Comparison of ENCODE assay signal across 10 cellular contexts in the genomic region with DNA sequence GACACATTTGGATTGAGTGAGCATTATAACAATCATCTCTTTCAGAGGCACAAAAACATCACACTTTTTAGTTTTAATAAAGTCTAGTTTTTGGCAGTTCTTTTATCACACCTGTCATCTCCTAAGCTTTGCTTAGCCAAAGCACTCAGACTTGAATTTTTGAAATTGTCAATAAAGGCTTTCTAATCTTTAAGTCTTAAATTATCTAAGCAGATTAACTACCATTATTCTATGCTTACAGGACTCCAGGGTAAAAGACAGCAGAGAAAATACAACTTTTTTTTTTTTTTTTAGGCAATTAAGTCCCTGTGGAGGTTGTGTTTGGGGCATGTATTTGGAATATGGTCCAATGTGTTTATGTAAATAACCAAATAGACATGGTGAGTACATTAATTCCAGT. TPM values are rescaled to one million over a fixed set of nuclear protein-coding genes. Genes with fewer than 3 reads are reported as not detected.
"Had no signal": no experiment of that assay in that cellular context is flagged by ENCODE, and none has a peak within 500 bp of the region (broad histone marks: within the 10 kb centered on the region; RNA-seq: fewer than 3 reads in every experiment).

No MANE protein-coding gene starts in this region.

- H3K4me3 ChIP-seq: GM23248 had no signal

- H2AFZ ChIP-seq: GM23248 had no signal

- H3K9ac ChIP-seq: GM23248, KMS-11 had no signal

- DNase-seq: GM23248, GOT3, H9, HCEC 1CT, HFFc6, KBM-7 had no signal

- H3K27ac ChIP-seq: GM23248, HL-60, KMS-11 had no signal

- H3K4me2 ChIP-seq: KMS-11 had no signal

RNA-seq across cellular contexts. Expression of a gene that starts 17.6 kb away (rescaled TPM):
- polyA plus RNA-seq: GM23248, IgD-negative memory B cell had no signal

RNA-seq across cellular contexts. Expression of a gene that starts 36.9 kb away (rescaled TPM):
- polyA plus RNA-seq: GM23248, HepG2, IgD-negative memory B cell had no signal
